ENCODE assay signal across 12 cellular contexts in genomic region chr4:38387819-38388218, GRCh38.
"Had no signal": no experiment of that assay in that cellular context is flagged by ENCODE, and none has a peak within 500 bp of the region (broad histone marks: within the 10 kb centered on the region; RNA-seq: fewer than 3 reads in every experiment).

No MANE protein-coding gene starts in this region.

- H3K36me3 ChIP-seq: cardiac muscle cell, colonic mucosa, gastroesophageal sphincter, upper lobe of right lung had no signal

- H3K9me3 ChIP-seq: colonic mucosa, SK-N-SH had no signal

- DNase-seq: activated CD4-positive, alpha-beta T cell treated with anti-CD3 and anti-CD28 coated beads for 4 hours; activated CD8-positive, alpha-beta memory T cell treated with anti-CD3 and anti-CD28 coated beads, Interleukin-2, amount 50 U/mL, for 4 hours; activated CD8-positive, alpha-beta T cell treated with anti-CD3 and anti-CD28 coated beads for 36 hours; activated naive CD4-positive, alpha-beta T cell; naive thymus-derived CD8-positive, alpha-beta T cell; nucleus accumbens had no signal

- ATAC-seq: activated CD8-positive, alpha-beta T cell treated with anti-CD3 and anti-CD28 coated beads for 36 hours; naive thymus-derived CD8-positive, alpha-beta T cell; stimulated activated effector memory CD8-positive, alpha-beta T cell treated with anti-CD3 and anti-CD28 coated beads, Interleukin-12 subunit alpha, Interleukin-12 subunit beta, amount 100 ng/mL, for 72 hours had no signal

- H3K27ac ChIP-seq: cardiac muscle cell, colonic mucosa, gastroesophageal sphincter, upper lobe of right lung had no signal

- H3K27me3 ChIP-seq: cardiac muscle cell, colonic mucosa, gastroesophageal sphincter, upper lobe of right lung had no signal

- H3K4me3 ChIP-seq: cardiac muscle cell, colonic mucosa, gastroesophageal sphincter, upper lobe of right lung had no signal
